11 cellular contexts compared by ENCODE assay signal in the genomic region with DNA sequence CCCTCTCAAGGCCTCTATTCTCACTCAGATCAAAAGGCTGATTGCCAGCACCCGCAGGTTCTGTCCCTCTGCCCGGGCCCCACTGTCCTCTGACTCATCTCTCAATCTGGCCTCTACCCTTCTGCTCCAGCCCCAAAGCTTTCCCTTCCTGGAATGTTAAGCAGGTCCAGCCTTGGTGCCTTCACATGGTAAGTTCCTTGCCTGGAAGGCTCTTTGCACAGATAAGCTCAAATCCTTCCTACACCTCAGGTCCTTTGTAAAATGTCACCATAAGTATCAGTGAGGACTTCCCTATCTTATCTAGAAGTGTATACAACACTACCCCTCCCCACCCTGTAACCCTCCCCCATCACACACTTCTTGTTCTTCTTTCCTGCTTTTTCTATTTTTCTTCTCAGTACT. TPM values are rescaled to one million over a fixed set of nuclear protein-coding genes. Genes with fewer than 3 reads are reported as not detected.
DNase-seq lines count a peak whose midpoint lies in the region; ATAC-seq, FAIRE-seq and TF ChIP-seq lines count a peak whose summit lies in the region.
"Had no signal": no experiment of that assay in that cellular context is flagged by ENCODE, and none has a peak within 500 bp of the region (broad histone marks: within the 10 kb centered on the region; RNA-seq: fewer than 3 reads in every experiment).

No MANE protein-coding gene starts in this region.

- H2BK120ac ChIP-seq in trophoblast cell (ENCODE audit: insufficient read depth, low read length, poor library complexity) = no peak overlapping the region

- H3K18ac ChIP-seq in trophoblast cell (ENCODE audit: low read length) = no peak overlapping the region

- no peak overlapping the region for H4K8ac ChIP-seq in trophoblast cell (ENCODE audit: low read depth, low read length)

- TF ChIP-seq CTCF in HFFc6 (IDR thresholded peaks at IDR 0.05) (no peak), K562 (IDR thresholded peaks at IDR 0.05 in 2 of 3, conservative IDR thresholded peaks at IDR 0.05 in 1 of 3; ENCODE audit: insufficient read depth in 2 of 3, low read depth in 1 of 3, low read length in 3 of 3) (no peak), glutamatergic neuron (IDR thresholded peaks at IDR 0.05; ENCODE audit: partially characterized antibody, unreplicated experiment) (no peak)

- peaks cover 23% of the 10 kb centered on the region for H3K4me1 Mint-ChIP-seq in HFFc6 (ENCODE audit: low read depth)
- no peaks in the 10 kb centered on the region for H3K4me1 Mint-ChIP-seq in glutamatergic neuron (ENCODE audit: low read depth, unreplicated experiment)

- WGBS in K562 (ENCODE audit: insufficient coverage, low coverage, missing lambda C conversion rate) = 0% methylated on average over 2 of the region's 2 CpGs
- no CpG with 5 or more reads among the region's 2 CpGs for WGBS in trophoblast cell (ENCODE audit: extremely low coverage, insufficient coverage, insufficient read length)

- H3K9me1 ChIP-seq in K562 (ENCODE audit: control insufficient read depth, insufficient read depth, low read length) = no peaks in the 10 kb centered on the region

- no peak overlapping the region for H3K9ac ChIP-seq in K562 (ENCODE audit: insufficient read depth in 1 of 2, low read depth in 2 of 2, low read length in 2 of 2)
- no peak overlapping the region for H3K9ac ChIP-seq in trophoblast cell (ENCODE audit: low read length)

- H3K4me1 ChIP-seq in K562 (replicated peaks in 1 of 2; ENCODE audit: control insufficient read depth in 2 of 2, insufficient read depth in 2 of 2, low read length in 2 of 2) (peaks cover 0 to 13% of the 10 kb centered on the region in 2 experiments; a peak in 3 of 5 replicates), trophoblast cell (ENCODE audit: control insufficient read depth in 1 of 2, insufficient read depth in 2 of 2, low read length in 2 of 2) (peaks cover 3 to 5% of the 10 kb centered on the region in 2 experiments)
- H3K4me1 ChIP-seq: breast epithelium had no signal

- DNase-seq in HFFc6 = peak; percentile 75
- peak; percentile 28 to 61 (median 47) for DNase-seq in K562 (ENCODE audit: extremely low read depth in 1 of 4, low spot score in 3 of 4)
- peak; percentile 89 to 90 for DNase-seq in trophoblast cell
- no peak for DNase-seq in glutamatergic neuron
- no peak for DNase-seq in T-helper 9 cell
- no peak for DNase-seq in GM12891 (ENCODE audit: insufficient read length, low spot score)
- DNase-seq: activated CD4-positive, alpha-beta T cell treated with anti-CD3 and anti-CD28 coated beads for 48 hours; right cardiac atrium had no signal

- intact Hi-C loops in K562 (cut with micrococcal nuclease) = no loop called here

- peak overlapping the region; percentile 27 for H3K27ac Mint-ChIP-seq in HFFc6
- no peak overlapping the region for H3K27ac Mint-ChIP-seq in glutamatergic neuron (ENCODE audit: unreplicated experiment)
- H3K27ac Mint-ChIP-seq: stimulated activated naive CD8-positive, alpha-beta T cell treated with anti-CD3 and anti-CD28 coated beads, Interleukin-15, Interleukin-2, amounts not matched to agents 100 ng/mL and 50 ng/mL, for 24 hours had no signal

- H2BK5ac ChIP-seq in trophoblast cell (ENCODE audit: low read depth, low read length, poor library complexity) = no peak overlapping the region

- H2AFZ ChIP-seq in K562 (ENCODE audit: low read depth, low read length) (no peak overlapping the region), trophoblast cell (ENCODE audit: insufficient read depth, low read length, poor library complexity) (no peak overlapping the region)

- no peak overlapping the region for H3K4me3 ChIP-seq in K562
- H3K4me3 ChIP-seq in trophoblast cell (ENCODE audit: low read depth, low read length) = no peak overlapping the region
- H3K4me3 ChIP-seq: breast epithelium had no signal

- CTCF ChIA-PET in K562 (lab: Yijun Ruan, JAX; ENCODE audit: low intra/inter-chr PET ratio) = no interaction called here

- no peaks in the 10 kb centered on the region for H3K9me3 Mint-ChIP-seq in HFFc6
- no peaks in the 10 kb centered on the region for H3K9me3 Mint-ChIP-seq in glutamatergic neuron (ENCODE audit: unreplicated experiment)
- H3K9me3 Mint-ChIP-seq: stimulated activated naive CD8-positive, alpha-beta T cell treated with anti-CD3 and anti-CD28 coated beads, Interleukin-15, Interleukin-2, amounts not matched to agents 100 ng/mL and 50 ng/mL, for 24 hours had no signal

- H4K20me1 ChIP-seq in K562 (replicated peaks; ENCODE audit: control insufficient read depth, insufficient read depth, low read length) = no peaks in the 10 kb centered on the region

- no peaks in the 10 kb centered on the region for H3K27me3 ChIP-seq in K562 (ENCODE audit: control insufficient read depth in 2 of 2, insufficient read depth in 2 of 2, low read length in 2 of 2)
- H3K27me3 ChIP-seq in trophoblast cell (ENCODE audit: insufficient read depth, low read length) = no peaks in the 10 kb centered on the region
- H3K27me3 ChIP-seq: breast epithelium had no signal

- H3K36me3 ChIP-seq in K562 (ENCODE audit: control insufficient read depth, insufficient read depth, low read length) (peaks cover 16% of the 10 kb centered on the region; the same call in 2 of the 3 replicates), trophoblast cell (ENCODE audit: control insufficient read depth in 1 of 2, insufficient read depth in 2 of 2, low read length in 2 of 2) (peaks cover 3 to 12% of the 10 kb centered on the region in 2 experiments)
- H3K36me3 ChIP-seq: breast epithelium had no signal

- H4K12ac ChIP-seq in trophoblast cell (ENCODE audit: low read depth, low read length) = no peak overlapping the region

- in situ Hi-C loops in K562 (cut with MboI) = no loop called here

- no peak for TF ChIP-seq EP300 in K562 (IDR thresholded peaks at IDR 0.05; ENCODE audit: low read length)

- no peak overlapping the region for H2AK5ac ChIP-seq in trophoblast cell (ENCODE audit: low read length)

- peak overlapping the region; percentile 23; the same call in 1 of the 2 replicates for H3K4me3 Mint-ChIP-seq in HFFc6
- H3K4me3 Mint-ChIP-seq in glutamatergic neuron (ENCODE audit: unreplicated experiment) = no peak overlapping the region
- H3K4me3 Mint-ChIP-seq: stimulated activated naive CD8-positive, alpha-beta T cell treated with anti-CD3 and anti-CD28 coated beads, Interleukin-15, Interleukin-2, amounts not matched to agents 100 ng/mL and 50 ng/mL, for 24 hours had no signal

- peak; percentile 57 for FAIRE-seq in K562 (lab: Jason Lieb, UNC)
- no peak for FAIRE-seq in GM12891 (lab: Jason Lieb, UNC)
- FAIRE-seq: islet of Langerhans had no signal

- POLR2A ChIA-PET in K562 (lab: Yijun Ruan, JAX) = interaction anchor here (0.6 to 1.6 kb wide), 4 partner anchors 8 to 51 kb away, joined by 3 to 4 read pairs (median 3); no protein-coding TSS in a partner anchor

- H3K4me2 ChIP-seq in K562 (ENCODE audit: insufficient read depth, low read length) (no peak overlapping the region), trophoblast cell (ENCODE audit: low read length) (no peak overlapping the region)

- H3K27me3 Mint-ChIP-seq in HFFc6 (ENCODE audit: insufficient read depth) = no peaks in the 10 kb centered on the region
- peaks cover 1% of the 10 kb centered on the region for H3K27me3 Mint-ChIP-seq in glutamatergic neuron (ENCODE audit: unreplicated experiment)
- H3K27me3 Mint-ChIP-seq: stimulated activated naive CD8-positive, alpha-beta T cell treated with anti-CD3 and anti-CD28 coated beads, Interleukin-15, Interleukin-2, amounts not matched to agents 100 ng/mL and 50 ng/mL, for 24 hours had no signal

- H3K9me3 ChIP-seq in K562 (replicated peaks; ENCODE audit: control insufficient read depth, insufficient read depth, low read depth, low read length) (no peaks in the 10 kb centered on the region), trophoblast cell (ENCODE audit: insufficient read depth, low read depth, low read length) (no peaks in the 10 kb centered on the region)
- H3K9me3 ChIP-seq: breast epithelium had no signal

- BruUV-seq in K562 (replicated peaks; lab: Mats Ljungman, UMichigan) = no TSS peak

- H3K4ac ChIP-seq in trophoblast cell (ENCODE audit: low read depth, low read length) = no peak overlapping the region

- ATAC-seq in K562 = peak; percentile 63

- no peaks in the 10 kb centered on the region for H3K79me2 ChIP-seq in K562 (ENCODE audit: control insufficient read depth, insufficient read depth, low read length)
- no peaks in the 10 kb centered on the region for H3K79me2 ChIP-seq in trophoblast cell (ENCODE audit: control insufficient read depth, insufficient read depth, low read length, poor library complexity)

- TF ChIP-seq POLR2A in K562 (conservative IDR thresholded peaks at IDR 0.05) (no peak), GM12891 (IDR thresholded peaks at IDR 0.05; ENCODE audit: low read depth, low read length) (no peak)

- H3K27ac ChIP-seq in K562 (ENCODE audit: extremely low read depth, low read depth, low read length) (no peak overlapping the region), trophoblast cell (ENCODE audit: low read depth, low read length) (no peak overlapping the region)
- H3K27ac ChIP-seq: breast epithelium had no signal

- H3K23ac ChIP-seq in trophoblast cell (ENCODE audit: low read length) = no peak overlapping the region

- H3K36me3 Mint-ChIP-seq in HFFc6 (ENCODE audit: low read depth) (peaks cover 13% of the 10 kb centered on the region), glutamatergic neuron (ENCODE audit: unreplicated experiment) (no peaks in the 10 kb centered on the region)

- no peak overlapping the region for H4K91ac ChIP-seq in trophoblast cell (ENCODE audit: low read depth, low read length)

- H2BK12ac ChIP-seq in trophoblast cell (ENCODE audit: low read length) = no peak overlapping the region

- no peak for TF ChIP-seq RAD21 in K562 (CRISPR knock-in tag; conservative IDR thresholded peaks at IDR 0.05 in 1 of 2, IDR thresholded peaks at IDR 0.05 in 1 of 2)

- no peaks in the 10 kb centered on the region for H3K79me1 ChIP-seq in trophoblast cell (ENCODE audit: low read length)

- no peak overlapping the region for H3K14ac ChIP-seq in trophoblast cell (ENCODE audit: low read length)

RNA-seq across cellular contexts. Expression of a gene that starts 22.2 kb away (rescaled TPM):
- total RNA-seq in HFFc6 (2021; fragmentation: NEBNext Ultra II Directional; extraction: Animal tissue kit (Norgen Biotek cat#: 25700)) = 10 to 100 TPM; 17.4 to 28.4 (median 21.6) TPM
- 98.6 and 135 TPM in 2 replicates for total RNA-seq in K562 (2011; cell fraction: chromatin; rRNA removed; ENCODE audit: low replicate concordance)
- total RNA-seq in K562 (2011; cell fraction: nucleolus; rRNA removed) = 109 and 111 TPM in 2 replicates
- 113 and 115 TPM in 2 replicates for total RNA-seq in K562 (2011; cell fraction: nucleoplasm; rRNA removed)
- total RNA-seq in K562 (2014; rRNA removed) = 14.3 and 17.4 TPM in 2 replicates
- 22.2 and 22.4 TPM in 2 replicates for total RNA-seq in K562 (2014; rRNA removed; fragmentation: Illumina TruSeq; extraction: Trizol)
- total RNA-seq in K562 (2015; rRNA removed; fragmentation: Illumina TruSeq; extraction: Trizol) = 23.0 and 25.3 TPM in 2 replicates
- total RNA-seq in K562 (2021) = 31.1 and 32.5 TPM in 2 replicates
- 47.0 and 52.5 TPM in 2 replicates for polyA plus RNA-seq in K562 (2011; rRNA removed)
- polyA plus RNA-seq in K562 (2011; cell fraction: cytosol; rRNA removed) = 49.0 and 53.0 TPM in 2 replicates
- 54.2 and 55.4 TPM in 2 replicates for polyA plus RNA-seq in K562 (2011; cell fraction: nucleus; rRNA removed)
- polyA plus RNA-seq in K562 (2012) = 22.1 and 29.4 TPM in 2 replicates
- 40.3 and 44.3 TPM in 2 replicates for polyA plus RNA-seq in K562 (2014; fragmentation: Illumina TruSeq; extraction: Trizol)
- 1 to 10 TPM; 4.9 to 5.6 TPM for polyA plus RNA-seq in K562 (2014; fragmentation: Nextera tagmentation; extraction: Ambion mirVana)
- polyA plus RNA-seq in K562 (2014; rRNA removed) = 27.4 and 34.7 TPM in 2 replicates
- polyA minus RNA-seq in K562 (2011; rRNA and poly(A)+ RNA removed) = 41.0 and 52.4 TPM in 2 replicates
- polyA minus RNA-seq in K562 (2011; cell fraction: cytosol; rRNA and poly(A)+ RNA removed) = 21.6 and 22.0 TPM in 2 replicates
- 19.3 and 28.1 TPM in 2 replicates for polyA minus RNA-seq in K562 (2011; cell fraction: nucleus; rRNA and poly(A)+ RNA removed)
- polyA plus RNA-seq in trophoblast cell (2013) = 38.1 and 38.8 TPM in 2 replicates
- 53.3 TPM for total RNA-seq in glutamatergic neuron (ENCODE audit: unreplicated experiment)
- 12.4 TPM for polyA plus RNA-seq in GM12891 (2012; ENCODE audit: low read depth, missing spikeins)

RNA-seq across cellular contexts. Expression of a gene that starts 25.3 kb away (rescaled TPM):
- 10 to 100 TPM; 64.9 to 83.7 (median 75.6) TPM for total RNA-seq in HFFc6 (2021; fragmentation: NEBNext Ultra II Directional; extraction: Animal tissue kit (Norgen Biotek cat#: 25700))
- total RNA-seq in K562 (2011; cell fraction: chromatin; rRNA removed; ENCODE audit: low replicate concordance) = 73.4 and 85.5 TPM in 2 replicates
- total RNA-seq in K562 (2011; cell fraction: nucleolus; rRNA removed) = 47.0 and 47.5 TPM in 2 replicates
- total RNA-seq in K562 (2011; cell fraction: nucleoplasm; rRNA removed) = 50.0 and 50.4 TPM in 2 replicates
- total RNA-seq in K562 (2014; rRNA removed) (66.5 and 97.2 TPM in 2 replicates), K562 (2014; rRNA removed; fragmentation: Illumina TruSeq; extraction: Trizol) (82.7 and 85.9 TPM in 2 replicates), K562 (2015; rRNA removed; fragmentation: Illumina TruSeq; extraction: Trizol) (66.9 and 75.1 TPM in 2 replicates), K562 (2021) (85.1 and 92.0 TPM in 2 replicates), glutamatergic neuron (ENCODE audit: unreplicated experiment) (24.2 TPM)
- polyA plus RNA-seq in K562 (2011; rRNA removed) (71.4 and 92.5 TPM in 2 replicates), K562 (2014; fragmentation: Illumina TruSeq; extraction: Trizol) (99.2 and 121 TPM in 2 replicates), K562 (2014; fragmentation: Nextera tagmentation; extraction: Ambion mirVana) (100 to 1,000 TPM; 149 to 186 TPM), K562 (2014; rRNA removed) (107 and 112 TPM in 2 replicates)
- polyA plus RNA-seq in K562 (2011; cell fraction: cytosol; rRNA removed) = 55.9 and 63.4 TPM in 2 replicates
- 51.0 and 63.3 TPM in 2 replicates for polyA plus RNA-seq in K562 (2011; cell fraction: nucleus; rRNA removed)
- polyA plus RNA-seq in K562 (2012) = 50.3 and 124 TPM in 2 replicates
- polyA minus RNA-seq in K562 (2011; rRNA and poly(A)+ RNA removed) = 32.7 and 39.5 TPM in 2 replicates
- polyA minus RNA-seq in K562 (2011; cell fraction: cytosol; rRNA and poly(A)+ RNA removed) = 15.3 and 30.8 TPM in 2 replicates
- polyA minus RNA-seq in K562 (2011; cell fraction: nucleus; rRNA and poly(A)+ RNA removed) = 19.4 and 30.4 TPM in 2 replicates
- 38.4 and 42.9 TPM in 2 replicates for polyA plus RNA-seq in trophoblast cell (2013)
- polyA plus RNA-seq in GM12891 (2012; ENCODE audit: low read depth, missing spikeins) = 70.2 TPM

RNA-seq across cellular contexts. Expression of a gene that starts 25.6 kb away (rescaled TPM):
- total RNA-seq in HFFc6 (2021; fragmentation: NEBNext Ultra II Directional; extraction: Animal tissue kit (Norgen Biotek cat#: 25700)) = 100 to 1,000 TPM; 160 to 198 (median 182) TPM
- 114 and 294 TPM in 2 replicates for total RNA-seq in K562 (2011; cell fraction: chromatin; rRNA removed; ENCODE audit: low replicate concordance)
- total RNA-seq in K562 (2011; cell fraction: nucleolus; rRNA removed) = 282 and 350 TPM in 2 replicates
- 189 and 209 TPM in 2 replicates for total RNA-seq in K562 (2011; cell fraction: nucleoplasm; rRNA removed)
- total RNA-seq in K562 (2014; rRNA removed) (445 and 447 TPM in 2 replicates), K562 (2014; rRNA removed; fragmentation: Illumina TruSeq; extraction: Trizol) (245 and 293 TPM in 2 replicates), K562 (2015; rRNA removed; fragmentation: Illumina TruSeq; extraction: Trizol) (333 and 335 TPM in 2 replicates), K562 (2021) (345 and 377 TPM in 2 replicates), glutamatergic neuron (ENCODE audit: unreplicated experiment) (200 TPM)
- polyA plus RNA-seq in K562 (2011; rRNA removed) (437 and 459 TPM in 2 replicates), K562 (2014; fragmentation: Illumina TruSeq; extraction: Trizol) (428 and 468 TPM in 2 replicates), K562 (2014; fragmentation: Nextera tagmentation; extraction: Ambion mirVana) (100 to 1,000 TPM in 1 of 2 experiments, 10 to 100 TPM in 1; 73.6 to 123 TPM), K562 (2014; rRNA removed) (449 and 464 TPM in 2 replicates)
- 556 and 694 TPM in 2 replicates for polyA plus RNA-seq in K562 (2011; cell fraction: cytosol; rRNA removed)
- polyA plus RNA-seq in K562 (2011; cell fraction: nucleus; rRNA removed) = 446 and 452 TPM in 2 replicates
- 284 and 340 TPM in 2 replicates for polyA plus RNA-seq in K562 (2012)
- polyA minus RNA-seq in K562 (2011; rRNA and poly(A)+ RNA removed) = 158 and 180 TPM in 2 replicates
- 115 and 128 TPM in 2 replicates for polyA minus RNA-seq in K562 (2011; cell fraction: cytosol; rRNA and poly(A)+ RNA removed)
- 169 and 221 TPM in 2 replicates for polyA minus RNA-seq in K562 (2011; cell fraction: nucleus; rRNA and poly(A)+ RNA removed)
- polyA plus RNA-seq in trophoblast cell (2013) = 259 and 271 TPM in 2 replicates
- 357 TPM for polyA plus RNA-seq in GM12891 (2012; ENCODE audit: low read depth, missing spikeins)

RNA-seq across cellular contexts. Expression of a gene that starts 44.9 kb away (rescaled TPM):
- total RNA-seq in HFFc6 (2021; fragmentation: NEBNext Ultra II Directional; extraction: Animal tissue kit (Norgen Biotek cat#: 25700)) = not detected
- 2.3 and 4.5 TPM in 2 replicates for total RNA-seq in K562 (2011; cell fraction: chromatin; rRNA removed; ENCODE audit: low replicate concordance)
- 3.3 and 4.3 TPM in 2 replicates for total RNA-seq in K562 (2011; cell fraction: nucleolus; rRNA removed)
- 2.6 and 2.8 TPM in 2 replicates for total RNA-seq in K562 (2011; cell fraction: nucleoplasm; rRNA removed)
- 5.1 and 7.3 TPM in 2 replicates for total RNA-seq in K562 (2014; rRNA removed)
- 1.5 and 1.6 TPM in 2 replicates for total RNA-seq in K562 (2014; rRNA removed; fragmentation: Illumina TruSeq; extraction: Trizol)
- 2.7 and 4.4 TPM in 2 replicates for total RNA-seq in K562 (2015; rRNA removed; fragmentation: Illumina TruSeq; extraction: Trizol)
- total RNA-seq in K562 (2021) = 4.1 and 6.4 TPM in 2 replicates
- polyA plus RNA-seq in K562 (2011; rRNA removed) = 3.9 and 7.5 TPM in 2 replicates
- 5.1 and 8.7 TPM in 2 replicates for polyA plus RNA-seq in K562 (2011; cell fraction: cytosol; rRNA removed)
- 8.0 and 10.0 TPM in 2 replicates for polyA plus RNA-seq in K562 (2011; cell fraction: nucleus; rRNA removed)
- 6.6 and 9.3 TPM in 2 replicates for polyA plus RNA-seq in K562 (2012)
- polyA plus RNA-seq in K562 (2014; fragmentation: Illumina TruSeq; extraction: Trizol) = 5.1 and 5.6 TPM in 2 replicates
- polyA plus RNA-seq in K562 (2014; fragmentation: Nextera tagmentation; extraction: Ambion mirVana) = 1 to 10 TPM; 2.0 to 3.0 TPM
- 4.4 and 4.7 TPM in 2 replicates for polyA plus RNA-seq in K562 (2014; rRNA removed)
- 2.0 and 5.6 TPM in 2 replicates for polyA minus RNA-seq in K562 (2011; rRNA and poly(A)+ RNA removed)
- 1.6 and 10.2 TPM in 2 replicates for polyA minus RNA-seq in K562 (2011; cell fraction: cytosol; rRNA and poly(A)+ RNA removed)
- polyA minus RNA-seq in K562 (2011; cell fraction: nucleus; rRNA and poly(A)+ RNA removed) = 2.0 and 5.2 TPM in 2 replicates
- polyA plus RNA-seq in trophoblast cell (2013) = 19.7 and 21.5 TPM in 2 replicates
- total RNA-seq in glutamatergic neuron (ENCODE audit: unreplicated experiment) = 3.8 TPM
- polyA plus RNA-seq in GM12891 (2012; ENCODE audit: low read depth, missing spikeins) = 446 TPM

RNA-seq across cellular contexts. Expression of a gene that starts 52.2 kb away (rescaled TPM):
- total RNA-seq in HFFc6 (2021; fragmentation: NEBNext Ultra II Directional; extraction: Animal tissue kit (Norgen Biotek cat#: 25700)) = 100 to 1,000 TPM; 115 to 131 (median 123) TPM
- 30.7 and 66.4 TPM in 2 replicates for total RNA-seq in K562 (2011; cell fraction: chromatin; rRNA removed; ENCODE audit: low replicate concordance)
- 89.2 and 92.8 TPM in 2 replicates for total RNA-seq in K562 (2011; cell fraction: nucleolus; rRNA removed)
- total RNA-seq in K562 (2011; cell fraction: nucleoplasm; rRNA removed) = 81.8 and 119 TPM in 2 replicates
- 131 and 140 TPM in 2 replicates for total RNA-seq in K562 (2014; rRNA removed)
- 22.9 and 26.7 TPM in 2 replicates for total RNA-seq in K562 (2014; rRNA removed; fragmentation: Illumina TruSeq; extraction: Trizol)
- 113 and 115 TPM in 2 replicates for total RNA-seq in K562 (2015; rRNA removed; fragmentation: Illumina TruSeq; extraction: Trizol)
- total RNA-seq in K562 (2021) = 104 and 113 TPM in 2 replicates
- 190 and 317 TPM in 2 replicates for polyA plus RNA-seq in K562 (2011; rRNA removed)
- polyA plus RNA-seq in K562 (2011; cell fraction: cytosol; rRNA removed) = 504 and 556 TPM in 2 replicates
- 180 and 275 TPM in 2 replicates for polyA plus RNA-seq in K562 (2011; cell fraction: nucleus; rRNA removed)
- polyA plus RNA-seq in K562 (2012) = 150 and 417 TPM in 2 replicates
- polyA plus RNA-seq in K562 (2014; fragmentation: Illumina TruSeq; extraction: Trizol) = 41.5 and 120 TPM in 2 replicates
- 100 to 1,000 TPM in 1 of 2 experiments, 10 to 100 TPM in 1; 64.2 to 107 TPM for polyA plus RNA-seq in K562 (2014; fragmentation: Nextera tagmentation; extraction: Ambion mirVana)
- 188 and 191 TPM in 2 replicates for polyA plus RNA-seq in K562 (2014; rRNA removed)
- 37.7 TPM in 2 replicates for polyA minus RNA-seq in K562 (2011; rRNA and poly(A)+ RNA removed)
- polyA minus RNA-seq in K562 (2011; cell fraction: cytosol; rRNA and poly(A)+ RNA removed) = 34.5 and 61.2 TPM in 2 replicates
- 33.4 and 59.2 TPM in 2 replicates for polyA minus RNA-seq in K562 (2011; cell fraction: nucleus; rRNA and poly(A)+ RNA removed)
- 141 and 142 TPM in 2 replicates for polyA plus RNA-seq in trophoblast cell (2013)
- 184 TPM for total RNA-seq in glutamatergic neuron (ENCODE audit: unreplicated experiment)
- 367 TPM for polyA plus RNA-seq in GM12891 (2012; ENCODE audit: low read depth, missing spikeins)

Comparison
In these comparisons a context has a peak if more than half of its experiments do, and no peak if none do; other contexts are left out.
1. DNase-seq: peak in HFFc6 (single experiment), K562 (4 of 4) and trophoblast cell (2 of 2); none in glutamatergic neuron (single experiment), T-helper 9 cell (single experiment) and GM12891 (single experiment).